In genomic region chr15:26939398-26939797, GRCh38 we compare ENCODE assay signal across 30 cellular contexts. TPM values are rescaled to one million over a fixed set of nuclear protein-coding genes. Genes with fewer than 3 reads are reported as not detected.
"Had no signal": no experiment of that assay in that cellular context is flagged by ENCODE, and none has a peak within 500 bp of the region (broad histone marks: within the 10 kb centered on the region; RNA-seq: fewer than 3 reads in every experiment).

No MANE protein-coding gene starts in this region.

- H3K4me1 ChIP-seq: adrenal gland, body of pancreas, breast epithelium had no signal

- H3K9me3 ChIP-seq: adrenal gland, body of pancreas, breast epithelium had no signal

- DNase-seq: activated B cell treated with CpG ODN at 0.5 μM for 24 hours; activated CD4-positive, alpha-beta memory T cell treated with anti-CD3 and anti-CD28 coated beads for 36 hours; activated CD4-positive, alpha-beta T cell treated with anti-CD3 and anti-CD28 coated beads for 4 hours; activated CD4-positive, alpha-beta T cell treated with anti-CD3 and anti-CD28 coated beads, Interleukin-2, amount 10 ng/mL, durations not matched to agents 24 days and 14 days; activated CD4-positive, alpha-beta T cell treated with anti-CD3 and anti-CD28 coated beads, Interleukin-2, amount 50 U/mL, for 1 hour; activated CD4-positive, alpha-beta T cell treated with anti-CD3 and anti-CD28 coated beads, Interleukin-2, amount 50 U/mL, for 4 hours; activated CD4-positive, CD25-positive, alpha-beta regulatory T cell treated with anti-CD3 and anti-CD28 coated beads, Interleukin-2, amount 50 U/mL, for 72 hours; activated CD8-positive, alpha-beta memory T cell treated with anti-CD3 and anti-CD28 coated beads, Interleukin-2, amount 50 U/mL, for 4 hours; activated CD8-positive, alpha-beta T cell treated with anti-CD3 and anti-CD28 coated beads for 36 hours; activated effector memory CD4-positive, alpha-beta T cell treated with anti-CD3 and anti-CD28 coated beads, Interleukin-2, amount 50 U/mL, for 16 hours; activated gamma-delta T cell treated with Interleukin-2 at 50 U/mL for 16 hours; activated naive CD4-positive, alpha-beta T cell; activated naive CD4-positive, alpha-beta T cell treated with anti-CD3 and anti-CD28 coated beads for 36 hours; activated naive CD4-positive, alpha-beta T cell treated with anti-CD3 and anti-CD28 coated beads, Interleukin-2, amount 50 U/mL, for 16 hours; activated naive CD8-positive, alpha-beta T cell treated with anti-CD3 and anti-CD28 coated beads for 36 hours; activated T-cell treated with anti-CD3 and anti-CD28 coated beads for 4 hours; activated T-cell treated with anti-CD3 and anti-CD28 coated beads, Interleukin-2, amount 50 U/mL, for 1 hour; activated T-cell treated with anti-CD3 and anti-CD28 coated beads, Interleukin-2, amount 50 U/mL, for 4 hours; activated T-cell treated with anti-CD3 and anti-CD28 coated beads, Interleukin-2, amount 50 U/mL, for 72 hours; adrenal gland; amniotic stem cell; aorta; body of pancreas; brain microvascular endothelial cell; central memory CD4-positive, alpha-beta T cell; T-helper 2 cell; T-helper 9 cell had no signal

- H3K36me3 ChIP-seq: adrenal gland, brain microvascular endothelial cell, breast epithelium had no signal

- H3K4me3 ChIP-seq: adrenal gland, body of pancreas, breast epithelium had no signal

- H3K27me3 ChIP-seq: adrenal gland, body of pancreas, brain microvascular endothelial cell, breast epithelium had no signal

- H3K27ac ChIP-seq: adrenal gland, body of pancreas, brain microvascular endothelial cell, breast epithelium had no signal

- ATAC-seq: activated CD8-positive, alpha-beta T cell treated with anti-CD3 and anti-CD28 coated beads for 36 hours; activated naive CD4-positive, alpha-beta T cell treated with anti-CD3 and anti-CD28 coated beads, Interleukin-2, amount 50 U/mL, for 72 hours; activated T-cell treated with anti-CD3 and anti-CD28 coated beads, Interleukin-2, amount 50 U/mL, for 4 hours; activated T-cell treated with anti-CD3 and anti-CD28 coated beads, Interleukin-2, amount 50 U/mL, for 72 hours; activated T-helper 17 cell treated with anti-CD3 and anti-CD28 coated beads, Interleukin-2, amount 50 U/mL, for 72 hours; body of pancreas had no signal

RNA-seq across cellular contexts. Expression of gene GABRG3, which starts 31.6 kb away (rescaled TPM):
- polyA plus RNA-seq: aorta had no signal
